11 cellular contexts compared by ENCODE assay signal in the genomic region with DNA sequence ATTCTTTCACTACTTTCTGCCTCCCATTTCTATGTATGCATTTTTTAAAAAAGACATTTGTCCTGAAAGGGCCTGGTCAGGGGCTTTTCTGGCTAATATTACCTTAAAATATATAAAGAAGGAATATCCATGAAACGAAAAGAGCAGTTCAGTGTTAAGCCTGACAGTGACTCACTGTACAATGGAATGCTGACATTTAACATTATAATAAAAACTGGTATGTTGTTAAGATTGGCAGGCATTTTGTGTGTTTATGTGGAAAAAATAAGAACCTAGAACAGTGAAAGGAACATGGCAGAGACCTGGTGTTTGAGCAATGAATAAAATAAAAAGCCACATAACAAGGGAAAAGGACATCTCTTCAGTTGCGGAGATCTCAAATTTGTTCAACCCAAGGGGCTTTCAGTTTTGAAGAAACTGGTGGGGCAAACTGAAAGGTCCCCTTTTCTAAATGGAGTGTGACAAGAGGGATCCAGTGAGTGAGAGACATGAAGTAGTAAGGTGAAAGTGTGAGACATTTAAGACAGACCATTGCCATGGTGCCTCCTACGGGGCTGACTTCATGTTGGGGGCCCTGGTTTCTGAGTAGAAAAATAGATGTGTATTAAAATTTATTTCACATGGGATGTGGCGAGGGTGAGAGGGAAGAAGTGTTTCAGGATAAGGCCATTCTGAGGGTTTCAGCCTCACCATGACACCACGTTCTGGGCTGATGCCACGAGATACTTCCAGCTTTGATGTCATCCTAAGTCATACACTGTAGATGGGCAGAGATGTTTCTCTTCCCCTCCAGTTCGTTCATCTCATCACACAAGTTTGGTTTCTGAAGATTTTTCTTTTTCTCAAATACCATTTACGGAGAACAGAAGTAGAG.
DNase-seq lines count a peak whose midpoint lies in the region; ATAC-seq, FAIRE-seq and TF ChIP-seq lines count a peak whose summit lies in the region.
"Had no signal": no experiment of that assay in that cellular context is flagged by ENCODE, and none has a peak within 500 bp of the region (broad histone marks: within the 10 kb centered on the region; RNA-seq: fewer than 3 reads in every experiment).

No MANE protein-coding gene starts in this region.

- H3K27ac ChIP-seq in 22Rv1, result peak overlapping the region; percentile 66
- no peak overlapping the region for H3K27ac ChIP-seq in GM23248
- H3K27ac ChIP-seq in ascending aorta, result peak overlapping the region; percentile 15 to 29
- no peak overlapping the region for H3K27ac ChIP-seq in keratinocyte (ENCODE audit: control insufficient read depth, insufficient read depth, low read length)
- no peak overlapping the region for H3K27ac ChIP-seq in lower lobe of right lung
- no peak overlapping the region for H3K27ac ChIP-seq in effector memory CD4-positive, alpha-beta T cell (ENCODE audit: insufficient read depth, low read length, poor library complexity, severe bottlenecking)
- H3K27ac ChIP-seq: upper lobe of left lung had no signal

- peaks cover 7% of the 10 kb centered on the region; the same call in 1 of the 2 replicates for H3K36me3 ChIP-seq in GM23248 (ENCODE audit: low read depth)
- H3K36me3 ChIP-seq in ascending aorta, result peaks cover 0 to 7% of the 10 kb centered on the region in 2 donors
- peaks cover 7% of the 10 kb centered on the region in 2 experiments for H3K36me3 ChIP-seq in keratinocyte (ENCODE audit: control insufficient read depth in 2 of 2, extremely low read depth in 1 of 2, insufficient read depth in 2 of 2, low read length in 2 of 2)
- peaks cover 12% of the 10 kb centered on the region for H3K36me3 ChIP-seq in lower lobe of right lung
- no peaks in the 10 kb centered on the region for H3K36me3 ChIP-seq in effector memory CD4-positive, alpha-beta T cell (ENCODE audit: control insufficient read depth, insufficient read depth, low read length)
- H3K36me3 ChIP-seq: BE2C had no signal

- dilution Hi-C loops in keratinocyte (cut with MboI; ENCODE audit: extremely low pct_ligation_motif_present, low sequenced_read_pairs), result no loop called here

- H3F3A ChIP-seq in GM23248 (ENCODE audit: insufficient read depth), result peaks cover 28% of the 10 kb centered on the region

- H4K20me1 ChIP-seq in GM23248 (ENCODE audit: insufficient read depth) (no peaks in the 10 kb centered on the region), keratinocyte (ENCODE audit: control insufficient read depth, extremely low read depth, insufficient read depth, low read length) (no peaks in the 10 kb centered on the region)

- no peak overlapping the region for H3K9ac ChIP-seq in GM23248
- no peak overlapping the region for H3K9ac ChIP-seq in keratinocyte (ENCODE audit: control insufficient read depth, extremely low read depth, insufficient read depth, low read length)

- ATAC-seq in lower lobe of right lung, result no peak
- no peak for ATAC-seq in HG03521 (IDR thresholded peaks at IDR 0.05; ENCODE audit: unreplicated experiment)

- H3K4me1 ChIP-seq in GM23248 (ENCODE audit: insufficient read depth) (peaks cover 29% of the 10 kb centered on the region), ascending aorta (peaks cover 0 to 9% of the 10 kb centered on the region in 2 donors), keratinocyte (ENCODE audit: control insufficient read depth, extremely low read depth, insufficient read depth, low read length) (peaks cover 46% of the 10 kb centered on the region), lower lobe of right lung (peaks cover 12% of the 10 kb centered on the region)
- peaks cover 28% of the 10 kb centered on the region for H3K4me1 ChIP-seq in effector memory CD4-positive, alpha-beta T cell (ENCODE audit: control insufficient read depth, insufficient read depth, low read length, poor library complexity, severe bottlenecking)
- H3K4me1 ChIP-seq: BE2C had no signal

- intact Hi-C loops in ascending aorta (cut with DNase I), result no loop called here
- intact Hi-C loops in lower lobe of right lung (cut with DNase I), result no loop called here

- no peak overlapping the region for H3K4me3 ChIP-seq in GM23248
- no peak overlapping the region for H3K4me3 ChIP-seq in ascending aorta
- H3K4me3 ChIP-seq in keratinocyte (ENCODE audit: control insufficient read depth in 2 of 3, extremely low read depth in 1 of 3, insufficient read depth in 2 of 3, low read depth in 1 of 3, low read length in 3 of 3), result no peak overlapping the region
- H3K4me3 ChIP-seq in lower lobe of right lung, result no peak overlapping the region
- no peak overlapping the region for H3K4me3 ChIP-seq in effector memory CD4-positive, alpha-beta T cell (ENCODE audit: insufficient read depth, low read depth, low read length, poor library complexity, severe bottlenecking)
- H3K4me3 ChIP-seq: upper lobe of left lung had no signal

- H3K9me2 ChIP-seq in GM23248 (ENCODE audit: insufficient read depth), result no peaks in the 10 kb centered on the region

- no peaks in the 10 kb centered on the region for H3K27me3 ChIP-seq in GM23248 (replicated peaks; ENCODE audit: insufficient read depth)
- no peaks in the 10 kb centered on the region for H3K27me3 ChIP-seq in ascending aorta
- no peaks in the 10 kb centered on the region for H3K27me3 ChIP-seq in keratinocyte (ENCODE audit: control insufficient read depth, extremely low read depth, insufficient read depth, low read length)
- no peaks in the 10 kb centered on the region for H3K27me3 ChIP-seq in lower lobe of right lung (ENCODE audit: low read depth)
- H3K27me3 ChIP-seq in effector memory CD4-positive, alpha-beta T cell (replicated peaks; ENCODE audit: control insufficient read depth, insufficient read depth, low read length, poor library complexity, severe bottlenecking), result no peaks in the 10 kb centered on the region
- H3K27me3 ChIP-seq: BE2C, upper lobe of left lung had no signal

- TF ChIP-seq CTCF in 22Rv1 (IDR thresholded peaks at IDR 0.05) (no peak), ascending aorta (IDR thresholded peaks at IDR 0.05) (no peak), keratinocyte (optimal IDR thresholded peaks at IDR 0.05 in 1 of 3, IDR thresholded peaks at IDR 0.05 in 1 of 3, conservative IDR thresholded peaks at IDR 0.05 in 1 of 3; ENCODE audit: extremely low read depth in 1 of 3, insufficient read depth in 2 of 3, low read length in 3 of 3) (no peak), lower lobe of right lung (IDR thresholded peaks at IDR 0.05) (no peak)

- 76% methylated on average over 8 of the region's 8 CpGs for WGBS in GM23248 (ENCODE audit: low coverage in 1 of 2, low lambda C conversion rate in 2 of 2, missing lambda C conversion rate in 2 of 2), 2 experiments

- H3K9me3 ChIP-seq in GM23248 (ENCODE audit: low read depth) (no peaks in the 10 kb centered on the region), ascending aorta (no peaks in the 10 kb centered on the region), keratinocyte (ENCODE audit: control insufficient read depth, low read depth, low read length) (no peaks in the 10 kb centered on the region), lower lobe of right lung (no peaks in the 10 kb centered on the region)
- H3K9me3 ChIP-seq in effector memory CD4-positive, alpha-beta T cell (ENCODE audit: control insufficient read depth, low read length), result no peaks in the 10 kb centered on the region
- H3K9me3 ChIP-seq: BE2C, upper lobe of left lung had no signal

- in situ Hi-C loops in GM23248 (cut with MboI), result no loop called here

- H2AFZ ChIP-seq in GM23248 (no peak overlapping the region), keratinocyte (ENCODE audit: control insufficient read depth, low read length) (no peak overlapping the region)

- DNase-seq in GM23248, result peak; percentile 54
- no peak for DNase-seq in ascending aorta (ENCODE audit: low spot score in 2 of 2)
- DNase-seq in keratinocyte (ENCODE audit: low read depth, low spot score), result no peak
- no peak for DNase-seq in lower lobe of right lung
- no peak for DNase-seq in effector memory CD4-positive, alpha-beta T cell
- no peak for DNase-seq in kidney glomerular epithelial cell (lab: John Stamatoyannopoulos, UW)
- DNase-seq: BE2C, NCI-H1694 treated with DMSO at 0.1 percent for 48 hours, upper lobe of left lung had no signal

- H3K79me2 ChIP-seq in GM23248 (ENCODE audit: insufficient read depth) (no peaks in the 10 kb centered on the region), keratinocyte (ENCODE audit: control insufficient read depth, insufficient read depth, low read length) (no peaks in the 10 kb centered on the region)

- FAIRE-seq in keratinocyte (lab: Jason Lieb, UNC), result peak; percentile 23

- H3K4me2 ChIP-seq in GM23248 (ENCODE audit: unreplicated experiment) (peak overlapping the region; percentile 28), keratinocyte (ENCODE audit: control insufficient read depth, extremely low read depth, insufficient read depth, low read depth, low read length) (no peak overlapping the region)

- H3K9me1 ChIP-seq in keratinocyte (ENCODE audit: control insufficient read depth, extremely low read depth, insufficient read depth, low read length), result no peaks in the 10 kb centered on the region

Comparison
In these comparisons a context has a peak if more than half of its experiments do, and no peak if none do; other contexts are left out.
1. H3K27ac ChIP-seq: peak in 22Rv1 (single experiment) and ascending aorta (2 of 2); none in GM23248 (single experiment), keratinocyte (single experiment), lower lobe of right lung (single experiment) and effector memory CD4-positive, alpha-beta T cell (single experiment).